In genomic region chr22:28505416-28506156, GRCh38 we compare ENCODE assay signal across 21 cellular contexts.
A peak's percentile ranks its signal among the peaks of the same experiment; 100 is the strongest.
DNase-seq lines count a peak whose midpoint lies in the region; ATAC-seq, FAIRE-seq and TF ChIP-seq lines count a peak whose summit lies in the region.
"Had no signal": no experiment of that assay in that cellular context is flagged by ENCODE, and none has a peak within 500 bp of the region (broad histone marks: within the 10 kb centered on the region; RNA-seq: fewer than 3 reads in every experiment).

No MANE protein-coding gene starts in this region.

- in situ Hi-C loops in gastrocnemius medialis (cut with MboI; ENCODE audit: low sequenced_read_pairs in 4 of 4), result no loop called here

- no peaks in the 10 kb centered on the region for H3K23me2 ChIP-seq in H9 (ENCODE audit: insufficient read length, low read depth, low read length, poor library complexity, severe bottlenecking)

- H3K9ac ChIP-seq in H9 (ENCODE audit: extremely low read depth, insufficient read length, low read length) (no peak overlapping the region), adipocyte (ENCODE audit: low read length) (peak overlapping the region; percentile 58), kidney (ENCODE audit: low read length in 2 of 2) (no peak overlapping the region)
- H3K9ac ChIP-seq: SK-N-SH had no signal

- intact Hi-C loops in kidney (cut with DNase I), result no loop called here
- intact Hi-C loops in gastrocnemius medialis (cut with DNase I; ENCODE audit: low total_unique reads), result no loop called here

- no peak overlapping the region for H4K5ac ChIP-seq in H9 (ENCODE audit: insufficient read length, low read depth, low read length)

- H2AK5ac ChIP-seq in H9 (ENCODE audit: insufficient read length, low read length), result no peak overlapping the region

- H3K4me2 ChIP-seq in H9 (ENCODE audit: insufficient read depth, insufficient read length, low read length), result no peak overlapping the region
- H3K4me2 ChIP-seq: SK-N-SH had no signal

- peaks cover 0 to 8% of the 10 kb centered on the region in 2 experiments; a peak in 3 of 4 replicates for H3K4me1 Mint-ChIP-seq in H9

- H3K4me3 Mint-ChIP-seq in H9, result no peak overlapping the region

- peaks cover 0 to 10% of the 10 kb centered on the region in 2 experiments; a peak in 3 of 5 replicates for H3K9me3 Mint-ChIP-seq in H9

- H3K18ac ChIP-seq in H9 (ENCODE audit: insufficient read length, low read depth, low read length), result no peak overlapping the region

- no peaks in the 10 kb centered on the region for H3K79me1 ChIP-seq in H9 (ENCODE audit: insufficient read depth, low read depth, low read length, poor library complexity, severe bottlenecking)

- TF ChIP-seq POLR2A in gastrocnemius medialis (IDR thresholded peaks at IDR 0.05), result no peak

- H2BK12ac ChIP-seq in H9 (ENCODE audit: insufficient read length, low read depth, low read length), result no peak overlapping the region

- no peak overlapping the region for H3K56ac ChIP-seq in H9 (ENCODE audit: insufficient read length, low read depth, low read length)

- no peak overlapping the region for H2BK15ac ChIP-seq in H9 (ENCODE audit: low read depth, low read length)

- H2BK5ac ChIP-seq in H9 (ENCODE audit: insufficient read length, low read length), result no peak overlapping the region

- H3K4me3 ChIP-seq in adipocyte (ENCODE audit: low read length), result no peak overlapping the region
- peak overlapping the region; percentile 44 to 68 for H3K4me3 ChIP-seq in kidney (ENCODE audit: low read length in 2 of 2)
- H3K4me3 ChIP-seq in gastrocnemius medialis, result peak overlapping the region in 3 of 4 donors; percentile 6 to 27 (median 19)
- H3K4me3 ChIP-seq: gastroesophageal sphincter had no signal

- H3K9me3 ChIP-seq in H9 (ENCODE audit: control insufficient read depth, low read depth, low read length) (no peaks in the 10 kb centered on the region), adipocyte (ENCODE audit: control insufficient read depth, low read length) (peaks cover 4% of the 10 kb centered on the region), kidney (ENCODE audit: control insufficient read depth in 1 of 2, low read length in 2 of 2) (peaks cover 0 to 7% of the 10 kb centered on the region in 2 donors), gastrocnemius medialis (no peaks in the 10 kb centered on the region)
- H3K9me3 ChIP-seq: gastroesophageal sphincter, SK-N-SH had no signal

- H3K79me2 ChIP-seq in H9 (ENCODE audit: insufficient read depth, low read length), result no peaks in the 10 kb centered on the region

- no peak overlapping the region for H4K91ac ChIP-seq in H9 (ENCODE audit: insufficient read length, low read depth, low read length)

- peak in 1 of 2 donors; percentile 39 for ATAC-seq in gastrocnemius medialis
- ATAC-seq in esophagus mucosa, result no peak
- ATAC-seq: gastroesophageal sphincter, Panc1 had no signal

- no peak overlapping the region for H4K8ac ChIP-seq in H9 (replicated peaks; ENCODE audit: insufficient read length, low read depth, low read length)

- no peak overlapping the region for H2BK20ac ChIP-seq in H9 (ENCODE audit: low read depth, low read length, poor library complexity, severe bottlenecking)

- H2AFZ ChIP-seq in H9 (ENCODE audit: low read length), result no peak overlapping the region

- H3K4me1 ChIP-seq in H9 (ENCODE audit: insufficient read depth, low read length) (no peaks in the 10 kb centered on the region), adipocyte (ENCODE audit: control insufficient read depth, insufficient read depth, low read length) (no peaks in the 10 kb centered on the region), kidney (ENCODE audit: control insufficient read depth in 1 of 2, insufficient read depth in 1 of 2, low read depth in 1 of 2, low read length in 2 of 2) (peaks cover 0 to 5% of the 10 kb centered on the region in 2 donors), gastrocnemius medialis (peaks cover 0 to 3% of the 10 kb centered on the region in 2 donors)
- H3K4me1 ChIP-seq: gastroesophageal sphincter had no signal

- DNase-seq in H9 (peak; percentile 27), adipocyte (ENCODE audit: low read depth) (no peak), kidney (peak; percentile 82), gastrocnemius medialis (no peak), mesenteric fat pad (ENCODE audit: low spot score) (no peak), LoVo (ENCODE audit: low spot score) (no peak), NCI-H2171 treated with DMSO at 0.1 percent for 48 hours (lab: John Stamatoyannopoulos, UW) (no peak)
- DNase-seq: activated CD4-positive, CD25-positive, alpha-beta regulatory T cell treated with anti-CD3 and anti-CD28 coated beads, Interleukin-2, amount 50 U/mL, for 72 hours; activated effector memory CD4-positive, alpha-beta T cell treated with Interleukin-2 at 50 U/mL for 16 hours; amniotic stem cell; H7; NCI-H1048; NCI-H774; SK-N-SH; stimulated activated CD4-positive, alpha-beta T cell treated with anti-CD3 and anti-CD28 coated beads, Interleukin-2, amount 100 ng/mL, for 48 hours; T-helper 9 cell had no signal

- H3K4ac ChIP-seq in H9 (ENCODE audit: low read depth, low read length), result no peak overlapping the region; the same call in 1 of the 2 replicates

- H3K27me3 ChIP-seq in H9 (ENCODE audit: insufficient read depth, low read length) (no peaks in the 10 kb centered on the region), adipocyte (replicated peaks; ENCODE audit: control insufficient read depth, insufficient read depth, low read length) (no peaks in the 10 kb centered on the region), gastrocnemius medialis (no peaks in the 10 kb centered on the region)
- H3K27me3 ChIP-seq: gastroesophageal sphincter had no signal

- H3K36me3 ChIP-seq in adipocyte (ENCODE audit: control insufficient read depth, insufficient read depth, low read length, severe bottlenecking), result no peaks in the 10 kb centered on the region
- H3K36me3 ChIP-seq in kidney (ENCODE audit: control insufficient read depth in 1 of 2, insufficient read depth in 2 of 2, low read length in 2 of 2), result no peaks in the 10 kb centered on the region
- no peaks in the 10 kb centered on the region for H3K36me3 ChIP-seq in gastrocnemius medialis
- H3K36me3 ChIP-seq: gastroesophageal sphincter had no signal

- no peak overlapping the region for H3K23ac ChIP-seq in H9 (ENCODE audit: insufficient read length, low read depth, low read length)

- TF ChIP-seq CTCF in H9 (conservative IDR thresholded peaks at IDR 0.05) (no peak), kidney (IDR thresholded peaks at IDR 0.05; ENCODE audit: borderline replicate concordance, extremely low read depth, insufficient read depth) (no peak), gastrocnemius medialis (IDR thresholded peaks at IDR 0.05 in 4 of 5, conservative IDR thresholded peaks at IDR 0.05 in 1 of 5) (no peak)

- H3K27ac ChIP-seq in H9 (ENCODE audit: insufficient read length, low read depth, low read length), result no peak overlapping the region
- peak overlapping the region; percentile 35 to 56 for H3K27ac ChIP-seq in kidney (ENCODE audit: low read depth in 2 of 2, low read length in 2 of 2)
- no peak overlapping the region for H3K27ac ChIP-seq in gastrocnemius medialis
- H3K27ac ChIP-seq: gastroesophageal sphincter had no signal

- H3T11ph ChIP-seq in H9 (ENCODE audit: low read length), result no peak overlapping the region

- no CpG with 5 or more reads among the region's 15 CpGs for WGBS in H9 (ENCODE audit: extremely low coverage, insufficient read length, low lambda C conversion rate)

- H3K27ac Mint-ChIP-seq in H9, result no peak overlapping the region

- H3K14ac ChIP-seq in H9 (ENCODE audit: insufficient read depth, low read length), result no peak overlapping the region; the same call in 1 of the 2 replicates

- FAIRE-seq in kidney (lab: Jason Lieb, UNC), result no peak
- FAIRE-seq: colon, GM18507 had no signal

- H2BK120ac ChIP-seq in H9 (ENCODE audit: low read depth, low read length, poor library complexity, severe bottlenecking), result no peak overlapping the region

- H4K20me1 ChIP-seq in H9 (ENCODE audit: control insufficient read depth, insufficient read depth, insufficient read length), result no peaks in the 10 kb centered on the region

- H3K36me3 Mint-ChIP-seq in H9 (ENCODE audit: insufficient read depth in 1 of 3, low read depth in 3 of 3), result peaks cover 0 to 5% (median 2%) of the 10 kb centered on the region in 3 experiments; a peak in 4 of 7 replicates

- H3K27me3 Mint-ChIP-seq in H9 (ENCODE audit: low read depth), result no peaks in the 10 kb centered on the region

Comparison
In these comparisons a context has a peak if more than half of its experiments do, and no peak if none do; other contexts are left out.
1. DNase-seq: peak in H9 (single experiment) and kidney (single experiment); none in adipocyte (single experiment), gastrocnemius medialis (0 of 2), mesenteric fat pad (single experiment), LoVo (single experiment) and NCI-H2171 treated with DMSO at 0.1 percent for 48 hours (single experiment).
2. H3K27ac ChIP-seq: peak in kidney (2 of 2); none in H9 (single experiment) and gastrocnemius medialis (0 of 4).